Comparison of ENCODE assay signal across 20 cellular contexts in genomic region chr7:30659312-30659711, GRCh38. TPM values are rescaled to one million over a fixed set of nuclear protein-coding genes. Genes with fewer than 3 reads are reported as not detected.
DNase-seq lines count a peak whose midpoint lies in the region; ATAC-seq lines count a peak whose summit lies in the region.
"Had no signal": no experiment of that assay in that cellular context is flagged by ENCODE, and none has a peak within 500 bp of the region (broad histone marks: within the 10 kb centered on the region; RNA-seq: fewer than 3 reads in every experiment).

No MANE protein-coding gene starts in this region.

- DNase-seq in DMS53 (lab: John Stamatoyannopoulos, UW) (peak; percentile 22), DMS53 treated with DMSO at 0.1 percent for 48 hours (lab: John Stamatoyannopoulos, UW; ENCODE audit: unreplicated experiment) (no peak), LHCN-M2 (ENCODE audit: low read depth) (peak; percentile 82), SJCRH30 (peak; percentile 82 to 84), myocyte (ENCODE audit: low read depth) (peak; percentile 59), AG20443 (ENCODE audit: low spot score) (no peak)
- DNase-seq: 8988T; activated naive CD8-positive, alpha-beta T cell treated with anti-CD3 and anti-CD28 coated beads, Interleukin-2, amount 50 U/mL, for 24 hours; effector memory CD8-positive, alpha-beta T cell; EL; mesenchymal stem cell; MM.1S; NCI-H1930; psoas muscle; stimulated activated naive CD4-positive, alpha-beta T cell had no signal

- H3K36me3 ChIP-seq in SJCRH30: no peaks in the 10 kb centered on the region
- H3K36me3 ChIP-seq: tibial nerve had no signal

- ATAC-seq in GM19452 (IDR thresholded peaks at IDR 0.05; ENCODE audit: unreplicated experiment): no peak
- ATAC-seq in GM21529 (IDR thresholded peaks at IDR 0.05; ENCODE audit: unreplicated experiment): no peak
- ATAC-seq: activated naive CD8-positive, alpha-beta T cell treated with anti-CD3 and anti-CD28 coated beads, Interleukin-2, amount 50 U/mL, for 24 hours; effector memory CD8-positive, alpha-beta T cell; psoas muscle had no signal

- H3K27me3 ChIP-seq in SJCRH30: no peaks in the 10 kb centered on the region; the same call in 1 of the 2 replicates
- H3K27me3 ChIP-seq: hepatocyte, tibial nerve had no signal

- H3K27ac ChIP-seq in SJCRH30: no peak overlapping the region
- H3K27ac ChIP-seq: hepatocyte, psoas muscle, tibial nerve had no signal

- H3K4me1 ChIP-seq in SJCRH30: peaks cover 17% of the 10 kb centered on the region
- H3K4me1 ChIP-seq: psoas muscle, tibial nerve had no signal

- no peak overlapping the region for H3K4me3 ChIP-seq in SJCRH30
- H3K4me3 ChIP-seq: hepatocyte, psoas muscle, tibial nerve had no signal

- no peaks in the 10 kb centered on the region for H3K9me3 ChIP-seq in SJCRH30 (replicated peaks)
- H3K9me3 ChIP-seq: psoas muscle, tibial nerve had no signal

RNA-seq across cellular contexts. Expression of gene CRHR2, which starts 22.9 kb away (rescaled TPM):
- not detected in 2 replicates for total RNA-seq in LHCN-M2 (2014; rRNA removed)
- polyA plus RNA-seq in LHCN-M2 (2012): not detected
- not detected in 2 replicates for total RNA-seq in SJCRH30 (2014; rRNA removed; shearing (Covaris generic))
- not detected in 2 replicates for total RNA-seq in myocyte
- polyA plus RNA-seq in myocyte (2012): 0.21 TPM
- total RNA-seq: hepatocyte, kidney epithelial cell had no signal

Comparison
In these comparisons a context has a peak if more than half of its experiments do, and no peak if none do; other contexts are left out.
1. DNase-seq: peak in DMS53 (single experiment), LHCN-M2 (single experiment), SJCRH30 (2 of 2) and myocyte (single experiment); none in DMS53 treated with DMSO at 0.1 percent for 48 hours (single experiment) and AG20443 (single experiment).